Comparison of ENCODE assay signal across 2 cellular contexts in genomic region chr18:73805991-73806390, GRCh38.
TF ChIP-seq lines count a peak whose summit lies in the region.

No MANE protein-coding gene starts in this region.

TF ChIP-seq in GM23338, 12 proteins besides CTCF, POLR2A, EP300 and RAD21:
- TF ChIP-seq STAT1 (IDR thresholded peaks at IDR 0.05; ENCODE audit: unreplicated experiment), result no peak
- TF ChIP-seq EZH2 (IDR thresholded peaks at IDR 0.05; ENCODE audit: low read depth, unreplicated experiment), result no peak
- TF ChIP-seq POLR2AphosphoS5 (IDR thresholded peaks at IDR 0.05; ENCODE audit: low read depth), result no peak
- no peak for TF ChIP-seq ETS1 (IDR thresholded peaks at IDR 0.05)
- no peak for TF ChIP-seq EZH2phosphoT487 (IDR thresholded peaks at IDR 0.05; ENCODE audit: unreplicated experiment)
- TF ChIP-seq CREB1 (CRISPR knock-in tag; IDR thresholded peaks at IDR 0.05; ENCODE audit: low read depth), result no peak
- no peak for TF ChIP-seq ZNF331 (CRISPR knock-in tag; IDR thresholded peaks at IDR 0.05; ENCODE audit: low read depth)
- TF ChIP-seq ZNF462 (CRISPR knock-in tag; IDR thresholded peaks at IDR 0.05), result no peak
- TF ChIP-seq REST (IDR thresholded peaks at IDR 0.05; ENCODE audit: unreplicated experiment), result no peak
- no peak for TF ChIP-seq ZNF114 (CRISPR knock-in tag; IDR thresholded peaks at IDR 0.05)
- no peak for TF ChIP-seq JUNB (IDR thresholded peaks at IDR 0.05; ENCODE audit: unreplicated experiment)
- no peak for TF ChIP-seq NANOG (IDR thresholded peaks at IDR 0.05; ENCODE audit: borderline replicate concordance)

TF ChIP-seq in H1, 55 proteins besides CTCF, POLR2A, EP300 and RAD21:
- TF ChIP-seq NRF1 (IDR thresholded peaks at IDR 0.05; ENCODE audit: low read depth, low read length) (no peak), RFX5 (IDR thresholded peaks at IDR 0.05; ENCODE audit: borderline replicate concordance, low read depth, low read length) (no peak), SP1 (IDR thresholded peaks at IDR 0.05; ENCODE audit: low read depth, low read length) (0 out of 2 replicates have a peak, but pooled peaks have one; percentile 51)
